ENCODE assay signal across 8 cellular contexts in the genomic region with DNA sequence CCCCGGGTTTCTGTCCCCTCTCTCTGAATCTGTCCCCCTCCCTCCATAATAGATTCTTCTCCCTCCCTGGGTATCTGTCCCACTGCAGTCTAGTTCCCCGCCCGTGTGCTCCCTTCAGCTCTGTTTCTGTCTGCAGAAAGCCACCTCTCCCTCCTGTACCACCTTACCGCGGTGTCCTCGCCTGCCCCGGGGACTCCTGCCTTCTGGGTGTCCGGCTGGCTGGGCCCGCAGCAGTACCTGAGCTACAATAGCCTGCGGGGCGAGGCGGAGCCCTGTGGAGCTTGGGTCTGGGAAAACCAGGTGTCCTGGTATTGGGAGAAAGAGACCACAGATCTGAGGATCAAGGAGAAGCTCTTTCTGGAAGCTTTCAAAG. TPM values are rescaled to one million over a fixed set of nuclear protein-coding genes. Genes with fewer than 3 reads are reported as not detected.
DNase-seq lines count a peak whose midpoint lies in the region; ATAC-seq and TF ChIP-seq lines count a peak whose summit lies in the region.

No MANE protein-coding gene starts in this region.

- H3K4me3 ChIP-seq in cardiac muscle cell (peak overlapping the region; percentile 82), brain microvascular endothelial cell (ENCODE audit: low read depth, low read length) (peak overlapping the region; percentile 66), mucosa of descending colon (peak overlapping the region; percentile 56), vagina (peak overlapping the region; percentile 73 to 74)

- no peak for DNase-seq in cardiac muscle cell (ENCODE audit: low read depth in 1 of 2, low spot score in 1 of 2)
- DNase-seq in left cardiac atrium: no peak
- DNase-seq in brain microvascular endothelial cell: no peak
- peak in 1 of 3 donors; percentile 64 for DNase-seq in mucosa of descending colon
- no peak for DNase-seq in vagina (ENCODE audit: extremely low spot score in 2 of 2)
- DNase-seq in GOT3 (lab: John Stamatoyannopoulos, UW): no peak

- H3K27me3 ChIP-seq in cardiac muscle cell (no peaks in the 10 kb centered on the region), brain microvascular endothelial cell (replicated peaks) (no peaks in the 10 kb centered on the region), vagina (no peaks in the 10 kb centered on the region)

- H3K27ac ChIP-seq in cardiac muscle cell (peak overlapping the region; percentile 80), brain microvascular endothelial cell (no peak overlapping the region), vagina (peak overlapping the region; percentile 95)

- no peaks in the 10 kb centered on the region for H3K36me3 ChIP-seq in cardiac muscle cell
- no peaks in the 10 kb centered on the region for H3K36me3 ChIP-seq in brain microvascular endothelial cell (replicated peaks)
- no peaks in the 10 kb centered on the region for H3K36me3 ChIP-seq in mucosa of descending colon (ENCODE audit: low read depth)
- H3K36me3 ChIP-seq in vagina: peaks cover 5% of the 10 kb centered on the region in 2 donors

- H3K9me3 ChIP-seq in cardiac muscle cell (ENCODE audit: low read depth) (no peaks in the 10 kb centered on the region), mucosa of descending colon (no peaks in the 10 kb centered on the region), vagina (no peaks in the 10 kb centered on the region)

- no peak for TF ChIP-seq POLR2A in vagina (IDR thresholded peaks at IDR 0.05)

- TF ChIP-seq CTCF in cardiac muscle cell (IDR thresholded peaks at IDR 0.05; ENCODE audit: low read depth, low read length): no peak
- no peak for TF ChIP-seq CTCF in brain microvascular endothelial cell (IDR thresholded peaks at IDR 0.05; ENCODE audit: low read depth, low read length, missing control alignments)
- no peak for TF ChIP-seq CTCF in mucosa of descending colon (IDR thresholded peaks at IDR 0.05)
- no peak for TF ChIP-seq CTCF in vagina (IDR thresholded peaks at IDR 0.05)

- in situ Hi-C loops in brain microvascular endothelial cell (cut with HindIII; ENCODE audit: low pct_ligation_motif_present, low sequenced_read_pairs): loop anchor here (10.0 kb wide), 1 partner anchor 51 kb away; no protein-coding TSS in a partner anchor

- H3K4me1 ChIP-seq in cardiac muscle cell (ENCODE audit: low read depth) (peaks cover 13% of the 10 kb centered on the region), mucosa of descending colon (ENCODE audit: low read depth) (peaks cover 17% of the 10 kb centered on the region), vagina (peaks cover 35% of the 10 kb centered on the region)

- no peak for ATAC-seq in left cardiac atrium
- ATAC-seq in mucosa of descending colon: peak; percentile 41
- no peak for ATAC-seq in HG02938 (IDR thresholded peaks at IDR 0.05; ENCODE audit: unreplicated experiment)
- no peak for ATAC-seq in HG03565 (IDR thresholded peaks at IDR 0.05; ENCODE audit: unreplicated experiment)

- intact Hi-C loops in left cardiac atrium (cut with DNase I) (no loop called here), mucosa of descending colon (cut with DNase I, micrococcal nuclease) (no loop called here), vagina (cut with DNase I) (no loop called here)

RNA-seq across cellular contexts. Expression of a gene that starts 1.3 kb away (rescaled TPM):
- total RNA-seq in cardiac muscle cell (48.8 and 61.4 TPM in 2 replicates), left cardiac atrium (100 to 1,000 TPM; 156 to 202 TPM), mucosa of descending colon (100 to 1,000 TPM; 308 to 537 (median 450) TPM), vagina (166 TPM)
- polyA plus RNA-seq in cardiac muscle cell: 54.7 and 62.2 TPM in 2 replicates

RNA-seq across cellular contexts. Expression of a gene that starts 14.1 kb away (rescaled TPM):
- total RNA-seq in cardiac muscle cell (12.8 and 15.2 TPM in 2 replicates), left cardiac atrium (10 to 100 TPM; 27.3 to 34.9 TPM), mucosa of descending colon (10 to 100 TPM; 28.5 to 42.2 (median 34.0) TPM), vagina (22.6 TPM)
- 9.4 and 10.5 TPM in 2 replicates for polyA plus RNA-seq in cardiac muscle cell

RNA-seq across cellular contexts. Expression of a gene that starts 17.5 kb away (rescaled TPM):
- total RNA-seq in cardiac muscle cell: 2,191 and 3,526 TPM in 2 replicates
- 619 and 678 TPM in 2 replicates for polyA plus RNA-seq in cardiac muscle cell
- total RNA-seq in left cardiac atrium: 1,000 to 10,000 TPM; 1,060 to 1,184 TPM
- 1,000 to 10,000 TPM; 1,414 to 1,682 (median 1,521) TPM for total RNA-seq in mucosa of descending colon
- 4,897 TPM for total RNA-seq in vagina

RNA-seq across cellular contexts. Expression of a gene that starts 26.3 kb away (rescaled TPM):
- total RNA-seq in cardiac muscle cell (2,232 and 2,350 TPM in 2 replicates), left cardiac atrium (1,000 to 10,000 TPM; 1,559 to 1,594 TPM), mucosa of descending colon (1,000 to 10,000 TPM; 2,162 to 2,782 (median 2,296) TPM), vagina (3,900 TPM)
- polyA plus RNA-seq in cardiac muscle cell: 752 and 964 TPM in 2 replicates

RNA-seq across cellular contexts. Expression of a gene that starts 39.7 kb away (rescaled TPM):
- total RNA-seq in cardiac muscle cell: 0.28 and 2.0 TPM in 2 replicates
- polyA plus RNA-seq in cardiac muscle cell: 0.86 and 2.6 TPM in 2 replicates
- 1 to 10 TPM; 4.9 to 6.0 TPM for total RNA-seq in left cardiac atrium
- 10 to 100 TPM in 1 of 3 donors, 1 to 10 TPM in 2; 3.3 to 14.8 (median 7.8) TPM for total RNA-seq in mucosa of descending colon
- total RNA-seq in vagina: 10.1 TPM
